Comparison of ENCODE assay signal across 8 cellular contexts in the genomic region with DNA sequence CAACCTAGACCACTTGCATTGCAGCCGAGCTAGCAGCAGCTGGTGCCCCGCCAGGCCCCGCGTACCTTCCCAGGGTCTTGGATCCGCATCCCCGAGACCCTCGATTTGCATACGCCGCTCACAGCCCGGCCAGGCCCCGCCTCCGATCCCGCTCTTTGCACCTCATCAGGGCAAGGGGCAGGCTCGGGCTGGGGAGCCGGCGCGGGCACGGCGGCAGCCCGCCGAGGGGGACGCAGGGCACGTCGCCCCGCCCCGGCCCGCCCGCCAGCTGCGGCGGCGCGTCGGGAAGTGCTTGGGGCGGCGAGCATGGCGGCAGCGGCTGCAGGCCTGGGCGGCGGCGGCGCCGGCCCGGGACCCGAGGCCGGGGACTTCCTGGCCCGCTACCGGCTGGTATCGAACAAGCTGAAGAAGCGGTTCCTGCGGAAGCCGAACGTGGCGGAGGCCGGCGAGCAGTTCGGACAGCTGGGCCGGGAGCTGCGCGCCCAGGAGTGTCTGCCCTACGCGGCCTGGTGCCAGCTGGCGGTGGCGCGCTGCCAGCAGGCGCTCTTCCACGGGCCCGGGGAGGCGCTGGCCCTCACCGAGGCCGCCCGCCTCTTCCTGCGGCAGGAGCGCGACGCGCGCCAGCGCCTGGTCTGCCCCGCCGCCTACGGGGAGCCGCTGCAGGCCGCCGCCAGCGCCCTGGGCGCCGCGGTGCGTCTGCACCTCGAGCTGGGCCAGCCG. TPM values are rescaled to one million over a fixed set of nuclear protein-coding genes. Genes with fewer than 3 reads are reported as not detected.
DNase-seq lines count a peak whose midpoint lies in the region; ATAC-seq and TF ChIP-seq lines count a peak whose summit lies in the region.
"Not testable (repeated sequence)": the region's sequence is repeated elsewhere in the genome, so short reads cannot be mapped to it uniquely, and the experiment has no call there.

A gene (plus strand): TSS at position 287 of the 720 bp plus-strand sequence. CDS start 20 bp downstream, at position 307.

- not testable (repeated sequence) for H3K27me3 ChIP-seq in GM23248 (replicated peaks; ENCODE audit: insufficient read depth); heart left ventricle; gastrocnemius medialis; upper lobe of right lung

- no CpG with 5 or more reads among the region's 91 CpGs for WGBS in GM23248 (ENCODE audit: low coverage in 1 of 2, low lambda C conversion rate in 2 of 2, missing lambda C conversion rate in 2 of 2), 2 experiments
- WGBS in heart left ventricle, 4 donors: 0 to 3% methylated on average over 7 to 10 of the region's 91 CpGs; no CpG with 5 or more reads in 2 of the 4 donors

- not testable (repeated sequence) for H3K27ac ChIP-seq in GM23248, heart left ventricle, gastrocnemius medialis, upper lobe of right lung

- not testable (repeated sequence) for H3K36me3 Mint-ChIP-seq in activated B cell treated with CpG ODN at 0.5 μM for 24 hours (ENCODE audit: low read depth)

- H4K20me1 ChIP-seq in GM23248 (ENCODE audit: insufficient read depth): not testable (repeated sequence)

- intact Hi-C loops in activated B cell treated with CpG ODN at 0.5 μM for 24 hours (cut with micrococcal nuclease); heart left ventricle (cut with DNase I); gastrocnemius medialis (cut with DNase I; ENCODE audit: low total_unique reads); upper lobe of right lung (cut with DNase I): not testable (repeated sequence)

- peak; percentile 65 for ATAC-seq in GM18861 (IDR thresholded peaks at IDR 0.05; ENCODE audit: unreplicated experiment)
- peak; percentile 50 for ATAC-seq in HG03378 (IDR thresholded peaks at IDR 0.05; ENCODE audit: unreplicated experiment)
- ATAC-seq in activated B cell treated with CpG ODN at 0.5 μM for 24 hours (ENCODE audit: low read depth): peak; percentile 83
- ATAC-seq in heart left ventricle: peak in 3 of 4 donors; percentile 76 to 86 (median 85)
- ATAC-seq in gastrocnemius medialis: peak; percentile 91 to 93
- ATAC-seq in upper lobe of right lung: peak; percentile 94

- not testable (repeated sequence) for H3K9me3 ChIP-seq in GM23248 (ENCODE audit: low read depth); heart left ventricle; gastrocnemius medialis; upper lobe of right lung

- TF ChIP-seq CTCF in activated B cell treated with CpG ODN at 0.5 μM for 24 hours (IDR thresholded peaks at IDR 0.05); heart left ventricle (IDR thresholded peaks at IDR 0.05); gastrocnemius medialis (IDR thresholded peaks at IDR 0.05 in 4 of 5, conservative IDR thresholded peaks at IDR 0.05 in 1 of 5); upper lobe of right lung (IDR thresholded peaks at IDR 0.05): not testable (repeated sequence)

- H3F3A ChIP-seq in GM23248 (ENCODE audit: insufficient read depth): not testable (repeated sequence)

- not testable (repeated sequence) for H3K27me3 Mint-ChIP-seq in activated B cell treated with CpG ODN at 0.5 μM for 24 hours

- H3K4me3 Mint-ChIP-seq in activated B cell treated with CpG ODN at 0.5 μM for 24 hours: not testable (repeated sequence)

- H3K79me2 ChIP-seq in GM23248 (ENCODE audit: insufficient read depth): not testable (repeated sequence)

- not testable (repeated sequence) for H3K4me3 ChIP-seq in GM23248
- H3K4me3 ChIP-seq in heart left ventricle (peak within 1 kb of the TSS in 6 of 12 donors; percentile 16 to 48 (median 34)), gastrocnemius medialis (peak within 1 kb of the TSS in 1 of 4 donors; percentile 46), upper lobe of right lung (peak within 1 kb of the TSS; percentile 36)

- in situ Hi-C loops in GM23248 (cut with MboI); gastrocnemius medialis (cut with MboI; ENCODE audit: low sequenced_read_pairs in 4 of 4): not testable (repeated sequence)

- H3K4me2 ChIP-seq in GM23248 (ENCODE audit: unreplicated experiment): not testable (repeated sequence)

- not testable (repeated sequence) for DNase-seq in GM23248
- DNase-seq in activated B cell treated with CpG ODN at 0.5 μM for 24 hours (peak; percentile 23), activated gamma-delta T cell treated with Interleukin-2 at 50 U/mL for 16 hours (peak; percentile 6), heart left ventricle (peak in 3 of 5 donors; percentile 7 to 71 (median 53)), gastrocnemius medialis (peak in 1 of 2 donors; percentile 11), upper lobe of right lung (peak; percentile 88)

- H3K36me3 ChIP-seq in GM23248 (ENCODE audit: low read depth); heart left ventricle; gastrocnemius medialis; upper lobe of right lung: not testable (repeated sequence)

- CTCF ChIA-PET in activated B cell treated with CpG ODN at 0.5 μM for 24 hours (lab: Charles Lee): not testable (repeated sequence)

- H3K9me3 Mint-ChIP-seq in activated B cell treated with CpG ODN at 0.5 μM for 24 hours: not testable (repeated sequence)

- H3K27ac Mint-ChIP-seq in activated B cell treated with CpG ODN at 0.5 μM for 24 hours: not testable (repeated sequence)

- H3K4me1 ChIP-seq in GM23248 (ENCODE audit: insufficient read depth); heart left ventricle; gastrocnemius medialis; upper lobe of right lung: not testable (repeated sequence)

- POLR2A ChIA-PET in activated B cell treated with CpG ODN at 0.5 μM for 24 hours (lab: Charles Lee): not testable (repeated sequence)

- not testable (repeated sequence) for H2AFZ ChIP-seq in GM23248

- H3K9ac ChIP-seq in GM23248: not testable (repeated sequence)

- H3K4me1 Mint-ChIP-seq in activated B cell treated with CpG ODN at 0.5 μM for 24 hours: not testable (repeated sequence)

- not testable (repeated sequence) for TF ChIP-seq POLR2A in heart left ventricle (IDR thresholded peaks at IDR 0.05); gastrocnemius medialis (IDR thresholded peaks at IDR 0.05)

- not testable (repeated sequence) for H3K9me2 ChIP-seq in GM23248 (ENCODE audit: insufficient read depth)

RNA-seq across cellular contexts. Expression of the gene that starts here (rescaled TPM):
- 2.9 and 11.1 TPM in 2 replicates for total RNA-seq in GM23248 (2014; rRNA removed; shearing (Covaris generic))
- 18.9 and 23.4 TPM in 2 replicates for polyA plus RNA-seq in GM23248 (2016; fragmentation: Nextera tagmentation; extraction: Ambion mirVana)
- 26.1 and 30.9 TPM in 2 replicates for total RNA-seq in activated B cell treated with CpG ODN at 0.5 μM for 24 hours
- total RNA-seq in heart left ventricle: 10 to 100 TPM; 16.8 to 34.5 (median 21.5) TPM
- 10 to 100 TPM; 10.2 to 35.7 TPM for polyA plus RNA-seq in heart left ventricle
- total RNA-seq in gastrocnemius medialis: 10 to 100 TPM in 2 of 4 donors, 1 to 10 TPM in 2; 5.0 to 20.5 (median 9.9) TPM
- 42.9 TPM for total RNA-seq in upper lobe of right lung
